ENCODE assay signal across 18 cellular contexts in the genomic region with DNA sequence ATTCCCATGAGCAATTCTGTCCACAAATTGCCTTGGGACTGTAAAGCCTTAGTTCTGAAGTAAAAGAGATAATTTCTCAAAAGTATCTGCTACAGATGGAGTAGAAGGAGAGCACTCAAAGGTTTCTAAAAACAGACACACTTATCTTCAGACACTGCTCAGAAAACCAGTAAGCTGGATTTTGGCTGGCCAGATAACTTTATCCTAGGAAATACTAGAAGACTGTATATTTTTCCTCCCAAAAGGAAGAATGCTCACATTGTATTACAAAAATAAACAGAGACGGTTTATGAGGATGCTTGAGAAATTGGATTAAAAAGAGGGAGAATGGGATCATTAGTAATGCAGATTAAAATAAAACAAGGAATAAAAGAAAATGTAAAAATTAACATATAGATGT.
A peak's percentile ranks its signal among the peaks of the same experiment; 100 is the strongest.
DNase-seq lines count a peak whose midpoint lies in the region; ATAC-seq and TF ChIP-seq lines count a peak whose summit lies in the region.
"Had no signal": no experiment of that assay in that cellular context is flagged by ENCODE, and none has a peak within 500 bp of the region (broad histone marks: within the 10 kb centered on the region; RNA-seq: fewer than 3 reads in every experiment).

No MANE protein-coding gene starts in this region.

- H3K27me3 ChIP-seq in cardiac muscle cell (no peaks in the 10 kb centered on the region), right atrium auricular region (no peaks in the 10 kb centered on the region)
- H3K27me3 ChIP-seq: BLaER1 had no signal

- H3K27ac ChIP-seq in cardiac muscle cell: peak overlapping the region; percentile 59
- H3K27ac ChIP-seq in right atrium auricular region: no peak overlapping the region
- H3K27ac ChIP-seq: 22Rv1, BLaER1 had no signal

- H3K9me3 ChIP-seq in cardiac muscle cell (ENCODE audit: low read depth) (no peaks in the 10 kb centered on the region), right atrium auricular region (no peaks in the 10 kb centered on the region)
- H3K9me3 ChIP-seq: BLaER1 had no signal

- peak overlapping the region; percentile 1 for H3K4me3 ChIP-seq in cardiac muscle cell
- no peak overlapping the region for H3K4me3 ChIP-seq in right atrium auricular region
- no peak overlapping the region for H3K4me3 ChIP-seq in fibroblast of villous mesenchyme (ENCODE audit: low read depth, low read length)
- H3K4me3 ChIP-seq: BLaER1 had no signal

- H3K36me3 ChIP-seq in cardiac muscle cell (no peaks in the 10 kb centered on the region), right atrium auricular region (no peaks in the 10 kb centered on the region)
- H3K36me3 ChIP-seq: BLaER1 had no signal

- ATAC-seq in GM18502 (IDR thresholded peaks at IDR 0.05; ENCODE audit: poor library complexity, unreplicated experiment): no peak
- ATAC-seq: HCT116 had no signal

- H3K4me1 ChIP-seq in cardiac muscle cell (ENCODE audit: low read depth): peaks cover 20% of the 10 kb centered on the region
- peaks cover 0 to 4% of the 10 kb centered on the region in 2 donors for H3K4me1 ChIP-seq in right atrium auricular region
- H3K4me1 ChIP-seq: BLaER1 had no signal

- no peak for TF ChIP-seq CTCF in cardiac muscle cell (IDR thresholded peaks at IDR 0.05; ENCODE audit: low read depth, low read length)
- no peak for TF ChIP-seq CTCF in right atrium auricular region (IDR thresholded peaks at IDR 0.05)
- TF ChIP-seq CTCF in fibroblast of villous mesenchyme (IDR thresholded peaks at IDR 0.05; ENCODE audit: insufficient read depth, low read depth, low read length): no peak

- DNase-seq in cardiac muscle cell (ENCODE audit: low read depth in 1 of 2, low spot score in 1 of 2) (no peak), right atrium auricular region (ENCODE audit: low spot score) (no peak), RPMI7951 (ENCODE audit: low read depth) (peak; percentile 14), fibroblast of villous mesenchyme (ENCODE audit: low read depth) (peak; percentile 26), retina (no peak), NCI-H1436 treated with DMSO at 0.1 percent for 48 hours (lab: John Stamatoyannopoulos, UW) (no peak)
- DNase-seq: CD4-positive, alpha-beta memory T cell; DMS 273 treated with DMSO at 0.1 percent for 48 hours; DMS53; DND-41; GOT3; H7; HFFc6; KBM-7 had no signal

Comparison
In these comparisons a context has a peak if more than half of its experiments do, and no peak if none do; other contexts are left out.
1. DNase-seq: peak in RPMI7951 (single experiment) and fibroblast of villous mesenchyme (single experiment); none in cardiac muscle cell (0 of 2), right atrium auricular region (single experiment), retina (single experiment) and NCI-H1436 treated with DMSO at 0.1 percent for 48 hours (single experiment).